20 cellular contexts compared by ENCODE assay signal in genomic region chr16:67409631-67410030, GRCh38. TPM values are rescaled to one million over a fixed set of nuclear protein-coding genes. Genes with fewer than 3 reads are reported as not detected.
DNase-seq lines count a peak whose midpoint lies in the region; TF ChIP-seq lines count a peak whose summit lies in the region.
"Had no signal": no experiment of that assay in that cellular context is flagged by ENCODE, and none has a peak within 500 bp of the region (broad histone marks: within the 10 kb centered on the region; RNA-seq: fewer than 3 reads in every experiment).

No MANE protein-coding gene starts in this region.

- H3K4me1 ChIP-seq in mammary epithelial cell (ENCODE audit: insufficient read depth, low read length): peaks cover 43% of the 10 kb centered on the region
- peaks cover 12 to 13% of the 10 kb centered on the region in 2 experiments for H3K4me1 ChIP-seq in trophoblast cell (ENCODE audit: control insufficient read depth in 1 of 2, insufficient read depth in 2 of 2, low read length in 2 of 2)
- H3K4me1 ChIP-seq: BE2C had no signal

- no peaks in the 10 kb centered on the region for H4K20me1 ChIP-seq in mammary epithelial cell (ENCODE audit: insufficient read depth, low read length)

- peaks cover 2% of the 10 kb centered on the region for H3K4me1 Mint-ChIP-seq in glutamatergic neuron (ENCODE audit: low read depth, unreplicated experiment)

- H4K8ac ChIP-seq in trophoblast cell (ENCODE audit: low read depth, low read length): no peak overlapping the region

- H3K79me1 ChIP-seq in trophoblast cell (ENCODE audit: low read length): peaks cover 20% of the 10 kb centered on the region

- peaks cover 2% of the 10 kb centered on the region for H3K9me3 Mint-ChIP-seq in glutamatergic neuron (ENCODE audit: unreplicated experiment)
- H3K9me3 Mint-ChIP-seq: CD8-positive, alpha-beta memory T cell; H9 had no signal

- H2AFZ ChIP-seq in mammary epithelial cell (ENCODE audit: low read depth, low read length) (peak overlapping the region; percentile 70), trophoblast cell (ENCODE audit: insufficient read depth, low read length, poor library complexity) (no peak overlapping the region)

- H3K27ac ChIP-seq in mammary epithelial cell (ENCODE audit: insufficient read depth, low read depth, low read length): peak overlapping the region; percentile 14
- no peak overlapping the region for H3K27ac ChIP-seq in trophoblast cell (ENCODE audit: low read depth, low read length)

- no peak overlapping the region for H2BK5ac ChIP-seq in trophoblast cell (ENCODE audit: low read depth, low read length, poor library complexity)

- H3K4me3 ChIP-seq in mammary epithelial cell (replicated peaks in 1 of 3; ENCODE audit: insufficient read depth in 1 of 3, low read depth in 2 of 3, low read length in 3 of 3) (no peak overlapping the region), trophoblast cell (ENCODE audit: low read depth, low read length) (no peak overlapping the region)

- CTCF ChIA-PET in mammary epithelial cell (lab: Charles Lee; ENCODE audit: low non-redundant PET): no interaction called here

- H3K4ac ChIP-seq in trophoblast cell (ENCODE audit: low read depth, low read length): no peak overlapping the region

- no peak overlapping the region for H3K18ac ChIP-seq in trophoblast cell (ENCODE audit: low read length)

- no peak overlapping the region for H3K4me3 Mint-ChIP-seq in glutamatergic neuron (ENCODE audit: unreplicated experiment)
- H3K4me3 Mint-ChIP-seq: CD4-positive, CD25-positive, alpha-beta regulatory T cell; CD8-positive, alpha-beta memory T cell; H9 had no signal

- in situ Hi-C loops in mammary epithelial cell (cut with MboI; ENCODE audit: low sequenced_read_pairs in 2 of 2): loop anchor here in 1 of 2 donors (25.0 kb wide), 1 partner anchor 147 kb away; no protein-coding TSS in a partner anchor

- H2BK12ac ChIP-seq in trophoblast cell (ENCODE audit: low read length): no peak overlapping the region

- dilution Hi-C loops in mammary epithelial cell (cut with HindIII; ENCODE audit: low sequenced_read_pairs): no loop called here

- no peak overlapping the region for H2BK120ac ChIP-seq in trophoblast cell (ENCODE audit: insufficient read depth, low read length, poor library complexity)

- WGBS in mammary epithelial cell (ENCODE audit: low coverage, missing lambda C conversion rate): 93% methylated on average over 8 of the region's 9 CpGs
- WGBS in trophoblast cell (ENCODE audit: extremely low coverage, insufficient coverage, insufficient read length): no CpG with 5 or more reads among the region's 9 CpGs

- TF ChIP-seq CTCF in mammary epithelial cell (conservative IDR thresholded peaks at IDR 0.05 in 1 of 2, IDR thresholded peaks at IDR 0.05 in 1 of 2; ENCODE audit: extremely low read depth in 1 of 2, insufficient read depth in 1 of 2, low read depth in 1 of 2, low read length in 2 of 2) (no peak), glutamatergic neuron (IDR thresholded peaks at IDR 0.05; ENCODE audit: partially characterized antibody, unreplicated experiment) (no peak)

- H3K27me3 ChIP-seq in mammary epithelial cell (ENCODE audit: insufficient read depth, low read length): no peaks in the 10 kb centered on the region
- no peaks in the 10 kb centered on the region for H3K27me3 ChIP-seq in trophoblast cell (ENCODE audit: insufficient read depth, low read length)
- H3K27me3 ChIP-seq: BE2C had no signal

- H3K23ac ChIP-seq in trophoblast cell (ENCODE audit: low read length): no peak overlapping the region

- no peaks in the 10 kb centered on the region for H3K36me3 Mint-ChIP-seq in glutamatergic neuron (ENCODE audit: unreplicated experiment)
- H3K36me3 Mint-ChIP-seq: CD4-positive, CD25-positive, alpha-beta regulatory T cell; CD8-positive, alpha-beta memory T cell had no signal

- peak overlapping the region; percentile 53 for H3K4me2 ChIP-seq in mammary epithelial cell (ENCODE audit: insufficient read depth, low read depth, low read length)
- no peak overlapping the region for H3K4me2 ChIP-seq in trophoblast cell (ENCODE audit: low read length)

- BruUV-seq in mammary epithelial cell (replicated peaks; lab: Mats Ljungman, UMichigan): no TSS peak

- no peaks in the 10 kb centered on the region for H3K9me3 ChIP-seq in mammary epithelial cell (replicated peaks; ENCODE audit: insufficient read depth, low read length)
- H3K9me3 ChIP-seq in trophoblast cell (ENCODE audit: insufficient read depth, low read depth, low read length): no peaks in the 10 kb centered on the region
- H3K9me3 ChIP-seq: BE2C had no signal

- intact Hi-C loops in mammary epithelial cell (cut with micrococcal nuclease): loop anchor here (10.0 kb wide), 1 partner anchor 455 kb away; no protein-coding TSS in a partner anchor

- H3K79me2 ChIP-seq in mammary epithelial cell (ENCODE audit: insufficient read depth, low read length): no peaks in the 10 kb centered on the region
- no peaks in the 10 kb centered on the region for H3K79me2 ChIP-seq in trophoblast cell (ENCODE audit: control insufficient read depth, insufficient read depth, low read length, poor library complexity)

- H3K36me3 ChIP-seq in mammary epithelial cell (ENCODE audit: insufficient read depth, low read length) (no peaks in the 10 kb centered on the region), trophoblast cell (ENCODE audit: control insufficient read depth in 1 of 2, insufficient read depth in 2 of 2, low read length in 2 of 2) (no peaks in the 10 kb centered on the region)
- H3K36me3 ChIP-seq: BE2C had no signal

- H2AK5ac ChIP-seq in trophoblast cell (ENCODE audit: low read length): no peak overlapping the region

- H3K9ac ChIP-seq in mammary epithelial cell (ENCODE audit: insufficient read depth, low read length) (no peak overlapping the region), trophoblast cell (ENCODE audit: low read length) (no peak overlapping the region)

- peak overlapping the region; percentile 25 for H4K91ac ChIP-seq in trophoblast cell (ENCODE audit: low read depth, low read length)

- DNase-seq in RPMI8226: peak; percentile 35
- DNase-seq in mammary epithelial cell: no peak
- no peak for DNase-seq in glutamatergic neuron
- DNase-seq in trophoblast cell: no peak
- DNase-seq in stimulated activated CD4-positive, alpha-beta T cell treated with anti-CD3 and anti-CD28 coated beads, Interleukin-1b, Interleukin-23, amount 100 ng/mL, for 48 hours: no peak
- no peak for DNase-seq in activated naive CD4-positive, alpha-beta T cell (lab: John Stamatoyannopoulos, UW)
- DNase-seq in cortex of kidney (lab: John Stamatoyannopoulos, UW): no peak
- no peak for DNase-seq in effector CD4-positive, alpha-beta T cell
- DNase-seq: ACHN; BE2C; C1 segment of cervical spinal cord; CD4-positive, CD25-positive, alpha-beta regulatory T cell; CD8-positive, alpha-beta memory T cell; COR-L47; DMS153; DMS79; GDM1; GOT3; H9 had no signal

- H4K12ac ChIP-seq in trophoblast cell (ENCODE audit: low read depth, low read length): no peak overlapping the region

- H3K14ac ChIP-seq in trophoblast cell (ENCODE audit: low read length): no peak overlapping the region

- peak overlapping the region; percentile 82 for H3K27ac Mint-ChIP-seq in glutamatergic neuron (ENCODE audit: unreplicated experiment)
- H3K27ac Mint-ChIP-seq: CD4-positive, CD25-positive, alpha-beta regulatory T cell; CD8-positive, alpha-beta memory T cell had no signal

- peaks cover 2% of the 10 kb centered on the region for H3K27me3 Mint-ChIP-seq in glutamatergic neuron (ENCODE audit: unreplicated experiment)

RNA-seq across cellular contexts. Expression of gene ZDHHC1, which starts 6.6 kb away (rescaled TPM):
- total RNA-seq in mammary epithelial cell: 1 to 10 TPM; 5.3 to 6.3 TPM
- polyA plus RNA-seq in mammary epithelial cell: 2.4 TPM
- polyA minus RNA-seq in mammary epithelial cell: 0.88 TPM
- 4.6 TPM for total RNA-seq in glutamatergic neuron (ENCODE audit: unreplicated experiment)
- 1.7 TPM in 2 replicates for polyA plus RNA-seq in trophoblast cell (2013)
- total RNA-seq: CD4-positive, CD25-positive, alpha-beta regulatory T cell had no signal

RNA-seq across cellular contexts. Expression of gene TPPP3, which starts 16.3 kb away (rescaled TPM):
- not detected for total RNA-seq in mammary epithelial cell
- polyA plus RNA-seq in mammary epithelial cell: 0.14 TPM
- polyA minus RNA-seq in mammary epithelial cell: not detected
- total RNA-seq in glutamatergic neuron (ENCODE audit: unreplicated experiment): 21.7 TPM
- polyA plus RNA-seq in trophoblast cell (2013): 2.7 TPM in 2 replicates
- total RNA-seq: CD4-positive, CD25-positive, alpha-beta regulatory T cell; CD8-positive, alpha-beta memory T cell; Daoy had no signal
- polyA plus RNA-seq: CD4-positive, CD25-positive, alpha-beta regulatory T cell; CD8-positive, alpha-beta memory T cell had no signal

RNA-seq across cellular contexts. Expression of gene HSD11B2, which starts 21.3 kb away (rescaled TPM):
- total RNA-seq in mammary epithelial cell (1 to 10 TPM in 1 of 2 donors, under 1 TPM in 1; 0.56 to 1.8 TPM), glutamatergic neuron (ENCODE audit: unreplicated experiment) (6.0 TPM)
- polyA plus RNA-seq in mammary epithelial cell: 1.00 TPM
- polyA minus RNA-seq in mammary epithelial cell: not detected
- polyA plus RNA-seq in trophoblast cell (2013): 20.6 and 23.3 TPM in 2 replicates
- total RNA-seq: CD4-positive, CD25-positive, alpha-beta regulatory T cell; Daoy had no signal
- polyA plus RNA-seq: CD4-positive, CD25-positive, alpha-beta regulatory T cell; CD8-positive, alpha-beta memory T cell had no signal

Comparison
In these comparisons a context has a peak if more than half of its experiments do, and no peak if none do; other contexts are left out.
1. RNA of gene TPPP3, which starts 16.3 kb away (total RNA-seq): 21.7 TPM in glutamatergic neuron (single experiment); not detected in mammary epithelial cell; every median in the first group is over 10 times any median in the second.